ENCODE assay signal across 8 cellular contexts in genomic region chr22:31290494-31291402, GRCh38. TPM values are rescaled to one million over a fixed set of nuclear protein-coding genes. Genes with fewer than 3 reads are reported as not detected.
DNase-seq lines count a peak whose midpoint lies in the region; ATAC-seq and TF ChIP-seq lines count a peak whose summit lies in the region.

No MANE protein-coding gene starts in this region.

- peak; percentile 67 for DNase-seq in AG09319 (ENCODE audit: extremely low read depth, low read depth)
- peak; percentile 76 for DNase-seq in NCI-H460 (ENCODE audit: extremely low read depth, low read depth)
- peak; percentile 82 to 87 for DNase-seq in activated CD4-positive, alpha-beta T cell treated with anti-CD3 and anti-CD28 coated beads for 24 hours (ENCODE audit: low read depth in 2 of 2)
- peak; percentile 95 for DNase-seq in cerebellum (ENCODE audit: low spot score)
- peak; percentile 95 for DNase-seq in kidney tubule cell (ENCODE audit: low spot score)
- peak; percentile 80 to 92 (median 84) for DNase-seq in stimulated activated CD4-positive, alpha-beta T cell treated with anti-CD3 and anti-CD28 coated beads, Interleukin-1b, Interleukin-23, amount 100 ng/mL, for 24 hours (ENCODE audit: low read depth in 4 of 4, low spot score in 1 of 4)

- no peak for TF ChIP-seq CTCF in AG09319 (IDR thresholded peaks at IDR 0.05; ENCODE audit: low read depth, low read length)

- ATAC-seq in GM19025 (IDR thresholded peaks at IDR 0.05; ENCODE audit: low read depth, unreplicated experiment) (peak; percentile 90), HG03196 (IDR thresholded peaks at IDR 0.05; ENCODE audit: unreplicated experiment) (peak; percentile 86)

RNA-seq across cellular contexts. Expression of gene PIK3IP1, which starts 1.5 kb away (rescaled TPM):
- 0.07 and 0.35 TPM in 2 replicates for total RNA-seq in NCI-H460 (2014; rRNA removed; shearing (Covaris generic))
- polyA plus RNA-seq in NCI-H460 (2014; cell fraction: nucleus; rRNA removed), result 0.46 and 0.56 TPM in 2 replicates
- 11.2 TPM for total RNA-seq in cerebellum

RNA-seq across cellular contexts. Expression of gene PATZ1, which starts 55.4 kb away (rescaled TPM):
- total RNA-seq in NCI-H460 (2014; rRNA removed; shearing (Covaris generic)), result 14.2 and 14.7 TPM in 2 replicates
- polyA plus RNA-seq in NCI-H460 (2014; cell fraction: nucleus; rRNA removed), result 17.3 and 18.4 TPM in 2 replicates
- total RNA-seq in cerebellum, result 35.9 TPM

Comparison
In these comparisons a context has a peak if more than half of its experiments do, and no peak if none do; other contexts are left out.
1. Peak in every context shown above with its lines: DNase-seq and ATAC-seq.